In genomic region chr20:57512432-57512831, GRCh38 we compare ENCODE assay signal across 39 cellular contexts. TPM values are rescaled to one million over a fixed set of nuclear protein-coding genes. Genes with fewer than 3 reads are reported as not detected.
"Had no signal": no experiment of that assay in that cellular context is flagged by ENCODE, and none has a peak within 500 bp of the region (broad histone marks: within the 10 kb centered on the region; RNA-seq: fewer than 3 reads in every experiment).

No MANE protein-coding gene starts in this region.

- H3K4me3 ChIP-seq: adrenal gland, body of pancreas, breast epithelium had no signal

- H3K36me3 ChIP-seq: adrenal gland, brain microvascular endothelial cell, breast epithelium had no signal

- H3K4me1 Mint-ChIP-seq: activated B cell treated with CpG ODN at 0.5 μM for 24 hours; activated CD4-positive, alpha-beta T cell treated with anti-CD3 and anti-CD28 coated beads, Interleukin-2, amount 10 ng/mL, durations not matched to agents 24 days and 14 days; activated naive CD8-positive, alpha-beta T cell treated with anti-CD3 and anti-CD28 coated beads for 36 hours; activated T-helper 17 cell treated with anti-CD3 and anti-CD28 coated beads, Interleukin-2, amount 50 U/mL, for 72 hours had no signal

- H3K4me3 Mint-ChIP-seq: activated B cell treated with CpG ODN at 0.5 μM for 24 hours; activated CD4-positive, alpha-beta memory T cell treated with anti-CD3 and anti-CD28 coated beads for 36 hours; activated CD4-positive, alpha-beta T cell treated with anti-CD3 and anti-CD28 coated beads, Interleukin-2, amount 10 ng/mL, durations not matched to agents 24 days and 14 days; activated CD8-positive, alpha-beta T cell treated with anti-CD3 and anti-CD28 coated beads for 36 hours; activated naive CD4-positive, alpha-beta T cell treated with anti-CD3 and anti-CD28 coated beads for 36 hours; activated naive CD8-positive, alpha-beta T cell treated with anti-CD3 and anti-CD28 coated beads for 36 hours; activated T-cell treated with anti-CD3 and anti-CD28 coated beads, Interleukin-2, amount 50 U/mL, for 4 hours; activated T-cell treated with anti-CD3 and anti-CD28 coated beads, Interleukin-2, amount 50 U/mL, for 72 hours; activated T-helper 1 cell treated with anti-CD3 and anti-CD28 coated beads, Interleukin-12 subunit alpha, Interleukin-12 subunit beta, Interleukin-2, Interleukin-4 antibody, amounts not matched to agents 30 ng/mL and 10 ng/mL and 1 ng/mL, durations not matched to agents 14 hours and 24 hours and 36 hours; activated T-helper 17 cell treated with anti-CD3 and anti-CD28 coated beads, Interleukin-2, amount 50 U/mL, for 72 hours; T-helper 1 cell treated with Interleukin-12 subunit alpha and Interleukin-12 subunit beta and Interleukin-4 antibody, amounts not matched to agents 30 μg/mL and 1 μg/mL, for 36 hours; T-helper 2 cell treated with Interferon-gamma antibody and Interleukin-4, amounts not matched to agents 5 μg/mL and 100 μg/mL, for 36 hours had no signal

- H3K9me3 ChIP-seq: adrenal gland, body of pancreas, breast epithelium had no signal

- FAIRE-seq: astrocyte, TTC549 had no signal

- H3K27me3 ChIP-seq: body of pancreas, brain microvascular endothelial cell, breast epithelium had no signal

- H3K4me1 ChIP-seq: adrenal gland, body of pancreas, breast epithelium had no signal

- H3K27ac Mint-ChIP-seq: activated B cell treated with CpG ODN at 0.5 μM for 24 hours; activated CD4-positive, alpha-beta memory T cell treated with anti-CD3 and anti-CD28 coated beads for 36 hours; activated CD4-positive, alpha-beta T cell treated with anti-CD3 and anti-CD28 coated beads, Interleukin-2, amount 10 ng/mL, durations not matched to agents 24 days and 14 days; activated CD8-positive, alpha-beta T cell treated with anti-CD3 and anti-CD28 coated beads for 36 hours; activated naive CD4-positive, alpha-beta T cell treated with anti-CD3 and anti-CD28 coated beads for 36 hours; activated naive CD4-positive, alpha-beta T cell treated with anti-CD3 and anti-CD28 coated beads, Interleukin-2, amount 50 U/mL, for 72 hours; activated naive CD8-positive, alpha-beta T cell treated with anti-CD3 and anti-CD28 coated beads for 36 hours; activated T-cell treated with anti-CD3 and anti-CD28 coated beads, Interleukin-2, amount 50 U/mL, for 72 hours; activated T-helper 1 cell treated with anti-CD3 and anti-CD28 coated beads, Interleukin-12 subunit alpha, Interleukin-12 subunit beta, Interleukin-2, Interleukin-4 antibody, amounts not matched to agents 30 ng/mL and 10 ng/mL and 1 ng/mL, durations not matched to agents 14 hours and 24 hours and 36 hours; activated T-helper 17 cell treated with anti-CD3 and anti-CD28 coated beads, Interleukin-2, amount 50 U/mL, for 72 hours; T-helper 1 cell treated with Interleukin-12 subunit alpha and Interleukin-12 subunit beta and Interleukin-4 antibody, amounts not matched to agents 30 μg/mL and 1 μg/mL, for 36 hours; T-helper 2 cell treated with Interferon-gamma antibody and Interleukin-4, amounts not matched to agents 5 μg/mL and 100 μg/mL, for 36 hours had no signal

- H3K27ac ChIP-seq: adrenal gland, body of pancreas, brain microvascular endothelial cell, breast epithelium, VCaP had no signal

- DNase-seq: activated B cell treated with CpG ODN at 0.5 μM for 24 hours; activated CD4-positive, alpha-beta memory T cell treated with anti-CD3 and anti-CD28 coated beads for 36 hours; activated CD4-positive, alpha-beta T cell treated with anti-CD3 and anti-CD28 coated beads for 4 hours; activated CD4-positive, alpha-beta T cell treated with anti-CD3 and anti-CD28 coated beads, Interleukin-2, amount 10 ng/mL, durations not matched to agents 24 days and 14 days; activated CD4-positive, alpha-beta T cell treated with anti-CD3 and anti-CD28 coated beads, Interleukin-2, amount 50 U/mL, for 1 hour; activated CD4-positive, alpha-beta T cell treated with anti-CD3 and anti-CD28 coated beads, Interleukin-2, amount 50 U/mL, for 4 hours; activated CD4-positive, CD25-positive, alpha-beta regulatory T cell treated with anti-CD3 and anti-CD28 coated beads, Interleukin-2, amount 50 U/mL, for 72 hours; activated CD8-positive, alpha-beta memory T cell treated with anti-CD3 and anti-CD28 coated beads, Interleukin-2, amount 50 U/mL, for 4 hours; activated CD8-positive, alpha-beta T cell treated with anti-CD3 and anti-CD28 coated beads for 36 hours; activated effector memory CD4-positive, alpha-beta T cell treated with anti-CD3 and anti-CD28 coated beads, Interleukin-2, amount 50 U/mL, for 16 hours; activated gamma-delta T cell treated with Interleukin-2 at 50 U/mL for 16 hours; activated naive CD4-positive, alpha-beta T cell; activated naive CD4-positive, alpha-beta T cell treated with anti-CD3 and anti-CD28 coated beads for 36 hours; activated naive CD4-positive, alpha-beta T cell treated with anti-CD3 and anti-CD28 coated beads, Interleukin-2, amount 50 U/mL, for 16 hours; activated naive CD8-positive, alpha-beta T cell treated with anti-CD3 and anti-CD28 coated beads for 36 hours; activated T-cell treated with anti-CD3 and anti-CD28 coated beads for 4 hours; activated T-cell treated with anti-CD3 and anti-CD28 coated beads, Interleukin-2, amount 50 U/mL, for 1 hour; activated T-cell treated with anti-CD3 and anti-CD28 coated beads, Interleukin-2, amount 50 U/mL, for 4 hours; activated T-cell treated with anti-CD3 and anti-CD28 coated beads, Interleukin-2, amount 50 U/mL, for 72 hours; adrenal gland; amniotic stem cell; aorta; body of pancreas; brain microvascular endothelial cell; central memory CD4-positive, alpha-beta T cell; T-helper 1 cell; T-helper 2 cell; T-helper 9 cell had no signal

- ATAC-seq: activated CD8-positive, alpha-beta T cell treated with anti-CD3 and anti-CD28 coated beads for 36 hours; activated naive CD4-positive, alpha-beta T cell treated with anti-CD3 and anti-CD28 coated beads, Interleukin-2, amount 50 U/mL, for 72 hours; activated T-cell treated with anti-CD3 and anti-CD28 coated beads, Interleukin-2, amount 50 U/mL, for 4 hours; activated T-cell treated with anti-CD3 and anti-CD28 coated beads, Interleukin-2, amount 50 U/mL, for 72 hours; activated T-helper 17 cell treated with anti-CD3 and anti-CD28 coated beads, Interleukin-2, amount 50 U/mL, for 72 hours; body of pancreas had no signal

- H3K36me3 Mint-ChIP-seq: activated CD4-positive, alpha-beta memory T cell treated with anti-CD3 and anti-CD28 coated beads for 36 hours; activated naive CD4-positive, alpha-beta T cell treated with anti-CD3 and anti-CD28 coated beads, Interleukin-2, amount 50 U/mL, for 72 hours; activated naive CD8-positive, alpha-beta T cell treated with anti-CD3 and anti-CD28 coated beads for 36 hours had no signal

- H3K9me3 Mint-ChIP-seq: activated B cell treated with CpG ODN at 0.5 μM for 24 hours; activated CD4-positive, alpha-beta memory T cell treated with anti-CD3 and anti-CD28 coated beads for 36 hours; activated CD4-positive, alpha-beta T cell treated with anti-CD3 and anti-CD28 coated beads, Interleukin-2, amount 10 ng/mL, durations not matched to agents 24 days and 14 days; activated CD8-positive, alpha-beta T cell treated with anti-CD3 and anti-CD28 coated beads for 36 hours; activated naive CD4-positive, alpha-beta T cell treated with anti-CD3 and anti-CD28 coated beads for 36 hours; activated naive CD4-positive, alpha-beta T cell treated with anti-CD3 and anti-CD28 coated beads, Interleukin-2, amount 50 U/mL, for 72 hours; activated naive CD8-positive, alpha-beta T cell treated with anti-CD3 and anti-CD28 coated beads for 36 hours; activated T-cell treated with anti-CD3 and anti-CD28 coated beads, Interleukin-2, amount 50 U/mL, for 4 hours; activated T-cell treated with anti-CD3 and anti-CD28 coated beads, Interleukin-2, amount 50 U/mL, for 72 hours; activated T-helper 1 cell treated with anti-CD3 and anti-CD28 coated beads, Interleukin-12 subunit alpha, Interleukin-12 subunit beta, Interleukin-2, Interleukin-4 antibody, amounts not matched to agents 30 ng/mL and 10 ng/mL and 1 ng/mL, durations not matched to agents 14 hours and 24 hours and 36 hours; activated T-helper 17 cell treated with anti-CD3 and anti-CD28 coated beads, Interleukin-2, amount 50 U/mL, for 72 hours; T-helper 1 cell treated with Interleukin-12 subunit alpha and Interleukin-12 subunit beta and Interleukin-4 antibody, amounts not matched to agents 30 μg/mL and 1 μg/mL, for 36 hours; T-helper 2 cell treated with Interferon-gamma antibody and Interleukin-4, amounts not matched to agents 5 μg/mL and 100 μg/mL, for 36 hours had no signal

RNA-seq across cellular contexts. Expression of gene CTCFL, which starts 12.5 kb away (rescaled TPM):
- total RNA-seq: activated B cell treated with CpG ODN at 0.5 μM for 24 hours; activated CD4-positive, alpha-beta memory T cell treated with anti-CD3 and anti-CD28 coated beads for 36 hours; activated CD4-positive, alpha-beta T cell treated with anti-CD3 and anti-CD28 coated beads, Interleukin-2, amount 10 ng/mL, durations not matched to agents 24 days and 14 days; activated CD8-positive, alpha-beta memory T cell treated with anti-CD3 and anti-CD28 coated beads for 36 hours; activated CD8-positive, alpha-beta T cell treated with anti-CD3 and anti-CD28 coated beads for 36 hours; activated naive CD4-positive, alpha-beta T cell treated with anti-CD3 and anti-CD28 coated beads for 36 hours; activated naive CD4-positive, alpha-beta T cell treated with anti-CD3 and anti-CD28 coated beads, Interleukin-2, amount 50 U/mL, for 72 hours; activated naive CD8-positive, alpha-beta T cell treated with anti-CD3 and anti-CD28 coated beads for 36 hours; activated T-cell treated with anti-CD3 and anti-CD28 coated beads, Interleukin-2, amount 50 U/mL, for 72 hours; activated T-helper 1 cell treated with anti-CD3 and anti-CD28 coated beads, Interleukin-12 subunit alpha, Interleukin-12 subunit beta, Interleukin-2, Interleukin-4 antibody, amounts not matched to agents 30 ng/mL and 10 ng/mL and 1 ng/mL, durations not matched to agents 14 hours and 24 hours and 36 hours; activated T-helper 17 cell treated with anti-CD3 and anti-CD28 coated beads, Interleukin-2, amount 50 U/mL, for 72 hours; aorta; astrocyte; body of pancreas; breast epithelium; cardiac septum had no signal
- polyA plus RNA-seq: aorta had no signal

RNA-seq across cellular contexts. Expression of gene PCK1, which starts 48.5 kb away (rescaled TPM):
- total RNA-seq: activated B cell treated with CpG ODN at 0.5 μM for 24 hours; activated CD4-positive, alpha-beta memory T cell treated with anti-CD3 and anti-CD28 coated beads for 36 hours; activated CD4-positive, alpha-beta T cell treated with anti-CD3 and anti-CD28 coated beads, Interleukin-2, amount 10 ng/mL, durations not matched to agents 24 days and 14 days; activated CD8-positive, alpha-beta memory T cell treated with anti-CD3 and anti-CD28 coated beads for 36 hours; activated CD8-positive, alpha-beta T cell treated with anti-CD3 and anti-CD28 coated beads for 36 hours; activated naive CD4-positive, alpha-beta T cell treated with anti-CD3 and anti-CD28 coated beads for 36 hours; activated naive CD4-positive, alpha-beta T cell treated with anti-CD3 and anti-CD28 coated beads, Interleukin-2, amount 50 U/mL, for 72 hours; activated naive CD8-positive, alpha-beta T cell treated with anti-CD3 and anti-CD28 coated beads for 36 hours; activated T-cell treated with anti-CD3 and anti-CD28 coated beads, Interleukin-2, amount 50 U/mL, for 72 hours; activated T-helper 1 cell treated with anti-CD3 and anti-CD28 coated beads, Interleukin-12 subunit alpha, Interleukin-12 subunit beta, Interleukin-2, Interleukin-4 antibody, amounts not matched to agents 30 ng/mL and 10 ng/mL and 1 ng/mL, durations not matched to agents 14 hours and 24 hours and 36 hours; activated T-helper 17 cell treated with anti-CD3 and anti-CD28 coated beads, Interleukin-2, amount 50 U/mL, for 72 hours; astrocyte had no signal
